ENCODE assay signal across 16 cellular contexts in the genomic region with DNA sequence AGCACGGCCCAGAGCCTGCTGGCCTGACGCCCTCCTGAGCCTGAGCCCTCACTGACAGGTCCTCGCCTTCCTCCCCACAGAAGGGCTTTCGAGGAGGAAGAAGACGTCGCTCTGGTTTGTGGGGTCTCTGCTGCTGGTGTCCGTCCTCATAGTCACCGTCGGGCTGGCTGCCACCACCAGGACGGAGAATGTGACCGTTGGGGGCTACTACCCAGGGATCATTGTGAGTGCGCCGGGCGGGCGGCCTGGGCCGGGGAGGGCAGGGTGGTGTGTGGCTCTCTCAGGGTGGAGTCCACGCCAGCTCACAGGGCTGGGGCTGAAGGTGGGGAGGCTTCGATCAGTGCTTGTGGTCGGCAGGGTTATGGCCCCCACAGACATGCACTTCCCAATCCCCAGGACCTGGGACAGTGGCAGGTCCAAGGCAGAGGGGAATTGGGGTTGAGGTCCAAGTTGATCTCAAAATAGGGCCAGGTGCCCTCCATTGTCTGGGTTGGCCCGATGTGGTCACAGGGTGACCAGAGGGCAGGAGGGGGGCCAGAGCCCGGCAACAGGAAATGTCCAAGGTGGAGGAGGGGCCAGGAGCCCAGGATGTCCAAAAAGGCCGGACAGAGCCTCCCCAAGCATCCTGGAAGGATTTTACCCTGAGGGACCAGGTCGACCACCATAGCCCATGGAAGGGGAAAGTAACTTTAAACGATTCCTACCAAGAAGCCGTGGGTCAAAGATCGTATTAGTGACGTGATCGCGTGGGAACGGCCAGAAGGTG.
"Had no signal": no experiment of that assay in that cellular context is flagged by ENCODE, and none has a peak within 500 bp of the region (broad histone marks: within the 10 kb centered on the region; RNA-seq: fewer than 3 reads in every experiment).

No MANE protein-coding gene starts in this region.

- H3K4me3 ChIP-seq: gastroesophageal sphincter, SK-N-MC, tibial nerve had no signal

- DNase-seq: activated CD4-positive, alpha-beta T cell treated with anti-CD3 and anti-CD28 coated beads, Interleukin-2, amount 50 U/mL, for 4 hours; activated naive CD4-positive, alpha-beta T cell treated with anti-CD3 and anti-CD28 coated beads, Interleukin-2, amount 10 ng/mL, durations not matched to agents 7 days and 5 days; activated naive CD8-positive, alpha-beta T cell treated with anti-CD3 and anti-CD28 coated beads, Interleukin-2, amount 50 U/mL, for 24 hours; activated T-cell treated with anti-CD3 and anti-CD28 coated beads, Interleukin-2, amount 50 U/mL, for 1 hour; anterior cingulate cortex; brain microvascular endothelial cell; cortex of kidney; immature natural killer cell; kidney glomerular epithelial cell; stimulated activated CD4-positive, alpha-beta T cell treated with anti-CD3 and anti-CD28 coated beads, Interleukin-12 subunit alpha, Interleukin-12 subunit beta, amount 100 ng/mL, for 4 hours; stimulated activated CD4-positive, alpha-beta T cell treated with anti-CD3 and anti-CD28 coated beads, Interleukin-2, amount 100 ng/mL, for 24 hours; stimulated activated naive CD8-positive, alpha-beta T cell treated with anti-CD3 and anti-CD28 coated beads, Interleukin-15, Interleukin-2, amounts not matched to agents 100 U/mL and 50 U/mL, for 24 hours; WERI-Rb-1 had no signal

- H3K4me1 ChIP-seq: gastroesophageal sphincter had no signal

- H3K36me3 ChIP-seq: brain microvascular endothelial cell, WERI-Rb-1 had no signal

- H3K9me3 ChIP-seq: gastroesophageal sphincter, tibial nerve had no signal

- H3K27ac ChIP-seq: brain microvascular endothelial cell, gastroesophageal sphincter, SK-N-MC, tibial nerve, WERI-Rb-1 had no signal
